In genomic region chr12:116320839-116321238, GRCh38 we compare ENCODE assay signal across 12 cellular contexts. TPM values are rescaled to one million over a fixed set of nuclear protein-coding genes. Genes with fewer than 3 reads are reported as not detected.
DNase-seq lines count a peak whose midpoint lies in the region; ATAC-seq and TF ChIP-seq lines count a peak whose summit lies in the region.
"Had no signal": no experiment of that assay in that cellular context is flagged by ENCODE, and none has a peak within 500 bp of the region (broad histone marks: within the 10 kb centered on the region; RNA-seq: fewer than 3 reads in every experiment).

No MANE protein-coding gene starts in this region.

- no peak overlapping the region for H3K27ac Mint-ChIP-seq in activated CD4-positive, alpha-beta memory T cell treated with anti-CD3 and anti-CD28 coated beads, Interleukin-2, amount 10 ng/mL, durations not matched to agents 7 days and 5 days

- peak; percentile 79 for ATAC-seq in PC-3

- CTCF ChIA-PET in AG04450 (lab: Charles Lee): no interaction called here
- CTCF ChIA-PET in PC-3 (lab: Charles Lee): no interaction called here
- CTCF ChIA-PET in activated CD4-positive, alpha-beta memory T cell treated with anti-CD3 and anti-CD28 coated beads, Interleukin-2, amount 10 ng/mL, durations not matched to agents 7 days and 5 days (lab: Charles Lee): no interaction called here

- H3K9me3 Mint-ChIP-seq in activated CD4-positive, alpha-beta memory T cell treated with anti-CD3 and anti-CD28 coated beads, Interleukin-2, amount 10 ng/mL, durations not matched to agents 7 days and 5 days: no peaks in the 10 kb centered on the region

- H3K4me1 Mint-ChIP-seq in activated CD4-positive, alpha-beta memory T cell treated with anti-CD3 and anti-CD28 coated beads, Interleukin-2, amount 10 ng/mL, durations not matched to agents 7 days and 5 days: peaks cover 43% of the 10 kb centered on the region

- no peaks in the 10 kb centered on the region for H4K20me1 ChIP-seq in PC-3 (ENCODE audit: low read length)

- no peak overlapping the region for H2AFZ ChIP-seq in PC-3 (ENCODE audit: low read length)

- no peaks in the 10 kb centered on the region for H3K27me3 ChIP-seq in AG04450 (ENCODE audit: control insufficient read depth, insufficient read depth, low read length)
- no peaks in the 10 kb centered on the region for H3K27me3 ChIP-seq in PC-3 (ENCODE audit: low read length)
- H3K27me3 ChIP-seq in esophagus muscularis mucosa: no peaks in the 10 kb centered on the region
- H3K27me3 ChIP-seq: tibial nerve had no signal

- H3K4me1 ChIP-seq in PC-3 (ENCODE audit: insufficient read depth, low read length) (peaks cover 40% of the 10 kb centered on the region), esophagus muscularis mucosa (peaks cover 30 to 50% (median 41%) of the 10 kb centered on the region in 4 donors)

- H3K27ac ChIP-seq in AG04450 (ENCODE audit: low read depth, low read length): peak overlapping the region; percentile 77
- H3K27ac ChIP-seq in PC-3 (ENCODE audit: low read length): peak overlapping the region; percentile 96
- H3K27ac ChIP-seq in esophagus muscularis mucosa (replicated peaks in 1 of 4): peak overlapping the region; percentile 83 to 86 (median 84)

- H3K9me2 ChIP-seq in PC-3 (replicated peaks; ENCODE audit: low read length): no peaks in the 10 kb centered on the region

- H3K27me3 Mint-ChIP-seq in activated CD4-positive, alpha-beta memory T cell treated with anti-CD3 and anti-CD28 coated beads, Interleukin-2, amount 10 ng/mL, durations not matched to agents 7 days and 5 days: peaks cover 2% of the 10 kb centered on the region

- peak overlapping the region; percentile 91 for H3K4me2 ChIP-seq in PC-3 (ENCODE audit: low read length)

- TF ChIP-seq CTCF in AG04450 (IDR thresholded peaks at IDR 0.05; ENCODE audit: low read depth, low read length) (no peak), PC-3 (conservative IDR thresholded peaks at IDR 0.05; ENCODE audit: low read depth, low read length) (no peak), esophagus muscularis mucosa (IDR thresholded peaks at IDR 0.05) (no peak)

- intact Hi-C loops in PC-3 (cut with micrococcal nuclease) (loop anchor here (1.0 to 2.0 kb wide), 2 partner anchors 24 to 56 kb away; no protein-coding TSS in a partner anchor), esophagus muscularis mucosa (cut with DNase I) (loop anchor here (10.0 kb wide), 1 partner anchor 64 kb away; no protein-coding TSS in a partner anchor)

- H3K36me3 ChIP-seq in PC-3 (ENCODE audit: low read depth, low read length): no peaks in the 10 kb centered on the region
- no peaks in the 10 kb centered on the region for H3K36me3 ChIP-seq in esophagus muscularis mucosa
- H3K36me3 ChIP-seq: tibial nerve had no signal

- no peak for DNase-seq in AG04450 (ENCODE audit: low read depth, low spot score)
- DNase-seq in PC-3: peak; percentile 93
- DNase-seq in esophagus muscularis mucosa (ENCODE audit: extremely low spot score): no peak
- DNase-seq in myocyte (ENCODE audit: low read depth): peak; percentile 75
- no peak for DNase-seq in NCI-H2081 treated with DMSO at 0.1 percent for 48 hours (lab: John Stamatoyannopoulos, UW)
- DNase-seq in NCI-H226: no peak
- DNase-seq in activated CD4-positive, alpha-beta memory T cell treated with anti-CD3 and anti-CD28 coated beads, Interleukin-2, amount 10 ng/mL, durations not matched to agents 7 days and 5 days: no peak
- no peak for DNase-seq in ACHN
- DNase-seq: NCI-H1048, NCI-H69, occipital lobe had no signal

- WGBS in esophagus muscularis mucosa: 43% methylated on average over 3 of the region's 3 CpGs

- TF ChIP-seq EP300 in esophagus muscularis mucosa (IDR thresholded peaks at IDR 0.05): no peak

- H3K79me2 ChIP-seq in PC-3 (ENCODE audit: low read length): no peaks in the 10 kb centered on the region

- POLR2A ChIA-PET in AG04450 (lab: Yijun Ruan, JAX) (no interaction called here), PC-3 (lab: Charles Lee; ENCODE audit: unreplicated experiment) (no interaction called here)
- POLR2A ChIA-PET in activated CD4-positive, alpha-beta memory T cell treated with anti-CD3 and anti-CD28 coated beads, Interleukin-2, amount 10 ng/mL, durations not matched to agents 7 days and 5 days (lab: Charles Lee): no interaction called here

- H3K9me3 ChIP-seq in AG04450 (ENCODE audit: control insufficient read depth, insufficient read depth, low read length) (no peaks in the 10 kb centered on the region; the same call in none of the 2 replicates), PC-3 (ENCODE audit: low read length) (no peaks in the 10 kb centered on the region), esophagus muscularis mucosa (no peaks in the 10 kb centered on the region)
- H3K9me3 ChIP-seq: tibial nerve had no signal

- no TSS peak for BruUV-seq in PC-3 (replicated peaks; lab: Mats Ljungman, UMichigan)

- H3K4me3 Mint-ChIP-seq in activated CD4-positive, alpha-beta memory T cell treated with anti-CD3 and anti-CD28 coated beads, Interleukin-2, amount 10 ng/mL, durations not matched to agents 7 days and 5 days: no peak overlapping the region

- H3K36me3 Mint-ChIP-seq in activated CD4-positive, alpha-beta memory T cell treated with anti-CD3 and anti-CD28 coated beads, Interleukin-2, amount 10 ng/mL, durations not matched to agents 7 days and 5 days (ENCODE audit: low read depth): no peaks in the 10 kb centered on the region

- H3K9ac ChIP-seq in PC-3 (ENCODE audit: low read length): peak overlapping the region; percentile 81

- H3K4me3 ChIP-seq in AG04450 (ENCODE audit: low read depth, low read length): no peak overlapping the region
- H3K4me3 ChIP-seq in PC-3 (ENCODE audit: low read length): peak overlapping the region; percentile 47; the same call in 1 of the 2 replicates
- no peak overlapping the region for H3K4me3 ChIP-seq in esophagus muscularis mucosa
- H3K4me3 ChIP-seq: tibial nerve had no signal

- H3F3A ChIP-seq in PC-3 (ENCODE audit: low read length, unreplicated experiment): peaks cover 6% of the 10 kb centered on the region

- in situ Hi-C loops in ACHN (cut with HindIII; ENCODE audit: low pct_ligation_motif_present, low pct_unique_long_range_greater_than_20kb, low sequenced_read_pairs): no loop called here

- no peak for TF ChIP-seq POLR2A in esophagus muscularis mucosa (IDR thresholded peaks at IDR 0.05; ENCODE audit: low read depth)

RNA-seq across cellular contexts. Expression of gene MED13L, which starts 43.3 kb away (rescaled TPM):
- polyA plus RNA-seq in AG04450 (2011; rRNA removed): 45.0 and 56.2 TPM in 2 replicates
- polyA minus RNA-seq in AG04450 (2011; rRNA and poly(A)+ RNA removed): 166 and 264 TPM in 2 replicates
- total RNA-seq in PC-3 (2014; rRNA removed) (61.2 and 71.6 TPM in 2 replicates), esophagus muscularis mucosa (100 to 1,000 TPM; 141 to 350 (median 175) TPM), myocyte (80.2 and 83.0 TPM in 2 replicates)
- polyA plus RNA-seq in myocyte (2012): 22.7 TPM
- 10 to 100 TPM; 68.3 to 71.8 TPM for total RNA-seq in activated CD4-positive, alpha-beta memory T cell treated with anti-CD3 and anti-CD28 coated beads, Interleukin-2, amount 10 ng/mL, durations not matched to agents 7 days and 5 days

Comparison
In these comparisons a context has a peak if more than half of its experiments do, and no peak if none do; other contexts are left out.
1. DNase-seq: peak in PC-3 (single experiment) and myocyte (single experiment); none in AG04450 (single experiment), esophagus muscularis mucosa (single experiment), NCI-H2081 treated with DMSO at 0.1 percent for 48 hours (single experiment), NCI-H226 (single experiment), activated CD4-positive, alpha-beta memory T cell treated with anti-CD3 and anti-CD28 coated beads, Interleukin-2, amount 10 ng/mL, durations not matched to agents 7 days and 5 days (single experiment) and ACHN (single experiment).
2. Peak in every context shown above with its lines, with median percentiles within 50 percentile points of each other: H3K27ac ChIP-seq.